Comparison of ENCODE assay signal across 28 cellular contexts in genomic region chr13:60242231-60242630, GRCh38.
DNase-seq lines count a peak whose midpoint lies in the region; ATAC-seq, FAIRE-seq and TF ChIP-seq lines count a peak whose summit lies in the region.
"Had no signal": no experiment of that assay in that cellular context is flagged by ENCODE, and none has a peak within 500 bp of the region (broad histone marks: within the 10 kb centered on the region; RNA-seq: fewer than 3 reads in every experiment).

No MANE protein-coding gene starts in this region.

- H3K79me2 ChIP-seq in GM23338 (replicated peaks; ENCODE audit: insufficient read depth) = no peaks in the 10 kb centered on the region
- H3K79me2 ChIP-seq in K562 (ENCODE audit: control insufficient read depth, insufficient read depth, low read length) = no peaks in the 10 kb centered on the region

- TF ChIP-seq RAD21 in K562 (CRISPR knock-in tag; conservative IDR thresholded peaks at IDR 0.05 in 1 of 2, IDR thresholded peaks at IDR 0.05 in 1 of 2) = no peak

- 3% methylated on average over 2 of the region's 2 CpGs for WGBS in K562 (ENCODE audit: insufficient coverage, low coverage, missing lambda C conversion rate)

- H3K36me3 ChIP-seq in GM23338 (ENCODE audit: insufficient read depth) (no peaks in the 10 kb centered on the region), K562 (ENCODE audit: control insufficient read depth, insufficient read depth, low read length) (no peaks in the 10 kb centered on the region), mucosa of descending colon (ENCODE audit: low read depth) (no peaks in the 10 kb centered on the region)
- H3K36me3 ChIP-seq: SJSA1 had no signal

- H4K20me1 ChIP-seq in GM23338 (replicated peaks; ENCODE audit: insufficient read depth) (no peaks in the 10 kb centered on the region), K562 (replicated peaks; ENCODE audit: control insufficient read depth, insufficient read depth, low read length) (no peaks in the 10 kb centered on the region)

- DNase-seq in DMS153 (lab: John Stamatoyannopoulos, UW) (peak; percentile 30), DMS153 treated with DMSO at 0.1 percent for 48 hours (lab: John Stamatoyannopoulos, UW; ENCODE audit: unreplicated experiment) (no peak), GM23338 (ENCODE audit: low spot score) (no peak), K562 (ENCODE audit: extremely low read depth in 1 of 4, low spot score in 3 of 4) (no peak), mucosa of descending colon (no peak), middle frontal gyrus (ENCODE audit: extremely low spot score, low spot score) (no peak), NCI-H82 (lab: John Stamatoyannopoulos, UW) (no peak)
- DNase-seq: Caco-2; CD8-positive, alpha-beta T cell; DMS79 treated with DMSO at 0.1 percent for 48 hours; GF-D8; MV-4-11; NCI-H1105; NCI-H1436 treated with DMSO at 0.1 percent for 48 hours; NCI-H187 treated with DMSO at 0.1 percent for 48 hours; NCI-H2107; NCI-H510A; NCI-H774; NK-92 treated with Interleukin-12 subunit alpha and Interleukin-12 subunit beta, amount 100 ng/mL, for 24 hours; Right ventricle myocardium superior; RPMI8226 had no signal

- no peak overlapping the region for H3K4me3 ChIP-seq in GM23338
- H3K4me3 ChIP-seq in K562 = no peak overlapping the region
- H3K4me3 ChIP-seq in mucosa of descending colon = no peak overlapping the region
- H3K4me3 ChIP-seq: SJSA1 had no signal

- H2AFZ ChIP-seq in GM23338 (0 out of 2 replicates have a peak overlapping the region, but pooled peaks have one; percentile 2), K562 (ENCODE audit: low read depth, low read length) (no peak overlapping the region)

- no peak for TF ChIP-seq POLR2A in K562 (conservative IDR thresholded peaks at IDR 0.05)

- H3K36me3 Mint-ChIP-seq in GM23338 (ENCODE audit: low read depth) = no peaks in the 10 kb centered on the region
- H3K36me3 Mint-ChIP-seq in activated T-helper 17 cell treated with anti-CD3 and anti-CD28 coated beads, Interleukin-2, amount 50 U/mL, for 72 hours (ENCODE audit: low read depth) = no peaks in the 10 kb centered on the region
- H3K36me3 Mint-ChIP-seq: CD8-positive, alpha-beta T cell had no signal

- POLR2A ChIA-PET in K562 (lab: Yijun Ruan, JAX) = no interaction called here

- H3K9me3 ChIP-seq in K562 (replicated peaks; ENCODE audit: control insufficient read depth, insufficient read depth, low read depth, low read length) = no peaks in the 10 kb centered on the region
- no peaks in the 10 kb centered on the region for H3K9me3 ChIP-seq in mucosa of descending colon
- H3K9me3 ChIP-seq: Caco-2, SJSA1 had no signal

- peaks cover 6% of the 10 kb centered on the region; the same call in 2 of the 3 replicates for H3K4me1 Mint-ChIP-seq in GM23338
- H3K4me1 Mint-ChIP-seq in activated T-helper 17 cell treated with anti-CD3 and anti-CD28 coated beads, Interleukin-2, amount 50 U/mL, for 72 hours = no peaks in the 10 kb centered on the region
- H3K4me1 Mint-ChIP-seq: B cell had no signal

- H3F3A ChIP-seq in GM23338 (replicated peaks; ENCODE audit: low read depth) = no peaks in the 10 kb centered on the region

- CTCF ChIA-PET in K562 (lab: Yijun Ruan, JAX; ENCODE audit: low intra/inter-chr PET ratio) = no interaction called here

- peaks cover 2% of the 10 kb centered on the region; the same call in 2 of the 3 replicates for H3K9me3 Mint-ChIP-seq in GM23338
- no peaks in the 10 kb centered on the region for H3K9me3 Mint-ChIP-seq in activated T-helper 17 cell treated with anti-CD3 and anti-CD28 coated beads, Interleukin-2, amount 50 U/mL, for 72 hours
- H3K9me3 Mint-ChIP-seq: CD8-positive, alpha-beta T cell had no signal

- BruUV-seq in K562 (replicated peaks; lab: Mats Ljungman, UMichigan) = no TSS peak

- H3K9me2 ChIP-seq in GM23338 (ENCODE audit: insufficient read depth) = no peaks in the 10 kb centered on the region

- ATAC-seq in GM23338 = no peak
- no peak for ATAC-seq in K562
- peak; percentile 35 for ATAC-seq in mucosa of descending colon
- ATAC-seq in activated T-helper 17 cell treated with anti-CD3 and anti-CD28 coated beads, Interleukin-2, amount 50 U/mL, for 72 hours (replicated peaks) = no peak
- ATAC-seq: CD8-positive, alpha-beta T cell; HCT116 had no signal

- in situ Hi-C loops in K562 (cut with MboI) = no loop called here

- TF ChIP-seq EP300 in K562 (IDR thresholded peaks at IDR 0.05; ENCODE audit: low read length) = no peak

- H3K27ac Mint-ChIP-seq in GM23338 = no peak overlapping the region
- H3K27ac Mint-ChIP-seq in activated T-helper 17 cell treated with anti-CD3 and anti-CD28 coated beads, Interleukin-2, amount 50 U/mL, for 72 hours = no peak overlapping the region
- H3K27ac Mint-ChIP-seq: B cell; CD8-positive, alpha-beta T cell had no signal

- H3K27ac ChIP-seq in GM23338 (ENCODE audit: low read depth) (no peak overlapping the region), K562 (ENCODE audit: extremely low read depth, low read depth, low read length) (no peak overlapping the region)
- H3K27ac ChIP-seq: 22Rv1, C4-2B, SJSA1 had no signal

- TF ChIP-seq CTCF in GM23338 (conservative IDR thresholded peaks at IDR 0.05; ENCODE audit: low read depth in 2 of 2) (no peak), K562 (IDR thresholded peaks at IDR 0.05 in 2 of 3, conservative IDR thresholded peaks at IDR 0.05 in 1 of 3; ENCODE audit: insufficient read depth in 2 of 3, low read depth in 1 of 3, low read length in 3 of 3) (no peak), mucosa of descending colon (IDR thresholded peaks at IDR 0.05) (no peak)

- no peak overlapping the region for H3K4me3 Mint-ChIP-seq in GM23338
- H3K4me3 Mint-ChIP-seq in activated T-helper 17 cell treated with anti-CD3 and anti-CD28 coated beads, Interleukin-2, amount 50 U/mL, for 72 hours = no peak overlapping the region
- H3K4me3 Mint-ChIP-seq: B cell; CD8-positive, alpha-beta T cell had no signal

- H3K4me1 ChIP-seq in GM23338 (ENCODE audit: insufficient read depth) (no peaks in the 10 kb centered on the region), K562 (replicated peaks in 1 of 2; ENCODE audit: control insufficient read depth in 2 of 2, insufficient read depth in 2 of 2, low read length in 2 of 2) (no peaks in the 10 kb centered on the region), mucosa of descending colon (ENCODE audit: low read depth) (no peaks in the 10 kb centered on the region)
- H3K4me1 ChIP-seq: SJSA1 had no signal

- H3K9ac ChIP-seq in K562 (ENCODE audit: insufficient read depth in 1 of 2, low read depth in 2 of 2, low read length in 2 of 2) = no peak overlapping the region

- intact Hi-C loops in K562 (cut with micrococcal nuclease) = no loop called here
- intact Hi-C loops in mucosa of descending colon (cut with DNase I, micrococcal nuclease) = no loop called here

- H3K27me3 Mint-ChIP-seq in GM23338 (ENCODE audit: insufficient read depth, low read depth, poor library complexity) = no peaks in the 10 kb centered on the region
- H3K27me3 Mint-ChIP-seq in activated T-helper 17 cell treated with anti-CD3 and anti-CD28 coated beads, Interleukin-2, amount 50 U/mL, for 72 hours = peaks cover 8% of the 10 kb centered on the region

- H3K27me3 ChIP-seq in GM23338 (ENCODE audit: insufficient read depth) (no peaks in the 10 kb centered on the region), K562 (ENCODE audit: control insufficient read depth in 2 of 2, insufficient read depth in 2 of 2, low read length in 2 of 2) (no peaks in the 10 kb centered on the region)

- H3K9me1 ChIP-seq in K562 (ENCODE audit: control insufficient read depth, insufficient read depth, low read length) = no peaks in the 10 kb centered on the region

- H3K4me2 ChIP-seq in GM23338 (no peak overlapping the region), K562 (ENCODE audit: insufficient read depth, low read length) (no peak overlapping the region)

- no peak for FAIRE-seq in K562 (lab: Jason Lieb, UNC)
- FAIRE-seq: GM12891 had no signal

TF ChIP-seq in GM23338, 12 proteins besides CTCF, POLR2A, EP300 and RAD21:
- no peak for TF ChIP-seq NANOG (IDR thresholded peaks at IDR 0.05; ENCODE audit: borderline replicate concordance)
TF ChIP-seq in GM23338: peak in this region for 0.

TF ChIP-seq in K562, 482 proteins besides CTCF, POLR2A, EP300 and RAD21:
- TF ChIP-seq SPI1 (IDR thresholded peaks at IDR 0.05; ENCODE audit: borderline replicate concordance, low read depth, low read length) (0 out of 2 replicates have a peak, but pooled peaks have one; percentile 21), STAT5B (CRISPR knock-in tag; IDR thresholded peaks at IDR 0.05) (no peak)
